10 cellular contexts compared by ENCODE assay signal in the genomic region with DNA sequence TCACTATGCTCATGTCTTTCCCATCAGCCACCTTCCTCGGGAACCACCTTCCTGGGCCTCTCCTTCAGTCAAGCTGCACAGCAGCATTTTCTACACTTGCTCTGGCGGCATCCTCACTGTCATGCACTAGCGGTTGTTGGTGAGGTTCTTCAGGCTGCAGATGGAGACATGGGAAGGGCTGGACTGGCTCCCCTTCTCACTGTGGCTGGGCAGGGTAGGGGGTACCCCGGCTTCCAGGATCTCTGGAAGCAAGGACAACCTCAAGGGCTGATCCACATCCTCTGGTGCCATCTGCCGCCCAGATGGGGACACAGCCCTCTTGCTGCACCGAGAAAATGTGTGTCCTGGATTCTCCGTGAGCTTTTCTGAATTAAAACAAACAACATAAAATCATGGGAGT. TPM values are rescaled to one million over a fixed set of nuclear protein-coding genes. Genes with fewer than 3 reads are reported as not detected.
DNase-seq lines count a peak whose midpoint lies in the region; ATAC-seq and TF ChIP-seq lines count a peak whose summit lies in the region.
"Had no signal": no experiment of that assay in that cellular context is flagged by ENCODE, and none has a peak within 500 bp of the region (broad histone marks: within the 10 kb centered on the region; RNA-seq: fewer than 3 reads in every experiment).

No MANE protein-coding gene starts in this region.

- TF ChIP-seq CTCF in A673 (conservative IDR thresholded peaks at IDR 0.05; ENCODE audit: low read depth, low read length) (peak; percentile 70), HFF-Myc (IDR thresholded peaks at IDR 0.05; ENCODE audit: low read depth, low read length, missing control alignments) (peak; percentile 60), coronary artery (IDR thresholded peaks at IDR 0.05) (no peak)

- no peak overlapping the region for H3K4me3 Mint-ChIP-seq in activated naive CD4-positive, alpha-beta T cell treated with anti-CD3 and anti-CD28 coated beads for 36 hours

- H3K27ac ChIP-seq in A673 (ENCODE audit: low read depth, low read length, poor library complexity, severe bottlenecking) (no peak overlapping the region), coronary artery (no peak overlapping the region)
- H3K27ac ChIP-seq: SK-N-MC had no signal

- no peaks in the 10 kb centered on the region for H3K36me3 ChIP-seq in A673 (ENCODE audit: insufficient read depth, low read length, poor library complexity, severe bottlenecking)

- H3K36me3 Mint-ChIP-seq in activated naive CD4-positive, alpha-beta T cell treated with anti-CD3 and anti-CD28 coated beads for 36 hours (ENCODE audit: low read depth): no peaks in the 10 kb centered on the region

- H3K9me3 ChIP-seq in A673 (ENCODE audit: low read depth, low read length, poor library complexity, severe bottlenecking): no peaks in the 10 kb centered on the region

- POLR2A ChIA-PET in A673 (lab: Charles Lee; ENCODE audit: low non-redundant PET): no interaction called here

- H3K27me3 Mint-ChIP-seq in activated naive CD4-positive, alpha-beta T cell treated with anti-CD3 and anti-CD28 coated beads for 36 hours (ENCODE audit: low read depth): peaks cover 2% of the 10 kb centered on the region

- intact Hi-C loops in A673 (cut with micrococcal nuclease; ENCODE audit: unreplicated experiment): loop anchor here (1.0 kb wide), 1 partner anchor 87 kb away; no protein-coding TSS in a partner anchor
- intact Hi-C loops in activated naive CD4-positive, alpha-beta T cell treated with anti-CD3 and anti-CD28 coated beads for 36 hours (cut with micrococcal nuclease): no loop called here

- H3K9me3 Mint-ChIP-seq in activated naive CD4-positive, alpha-beta T cell treated with anti-CD3 and anti-CD28 coated beads for 36 hours: no peaks in the 10 kb centered on the region

- no peaks in the 10 kb centered on the region for H3K4me1 ChIP-seq in A673 (ENCODE audit: insufficient read depth, low read length, poor library complexity, severe bottlenecking)

- CTCF ChIA-PET in A673 (lab: Charles Lee): no interaction called here
- CTCF ChIA-PET in activated naive CD4-positive, alpha-beta T cell treated with anti-CD3 and anti-CD28 coated beads for 36 hours (lab: Charles Lee): no interaction called here

- no TSS peak for BruUV-seq in A673 (replicated peaks; lab: Mats Ljungman, UMichigan)

- in situ Hi-C loops in T47D (cut with HindIII; ENCODE audit: low pct_unique_long_range_greater_than_20kb, low sequenced_read_pairs): no loop called here

- no peaks in the 10 kb centered on the region for H3K27me3 ChIP-seq in A673 (replicated peaks; ENCODE audit: insufficient read depth, low read depth, low read length, poor library complexity)

- no peak overlapping the region for H3K4me3 ChIP-seq in A673 (ENCODE audit: low read depth, low read length, poor library complexity, severe bottlenecking)
- no peak overlapping the region for H3K4me3 ChIP-seq in HFF-Myc (replicated peaks; ENCODE audit: low read depth, low read length)
- H3K4me3 ChIP-seq in coronary artery: no peak overlapping the region
- H3K4me3 ChIP-seq: SK-N-MC had no signal

- H3K27ac Mint-ChIP-seq in activated naive CD4-positive, alpha-beta T cell treated with anti-CD3 and anti-CD28 coated beads for 36 hours: no peak overlapping the region

- DNase-seq in A673 (ENCODE audit: low spot score) (peak; percentile 59), HFF-Myc (ENCODE audit: extremely low read depth, low read depth) (no peak), T47D (ENCODE audit: low read depth in 1 of 2, low spot score in 1 of 2) (peak; percentile 48 to 61), kidney tubule cell (ENCODE audit: low spot score) (peak; percentile 28), coronary artery (ENCODE audit: low spot score) (no peak)
- no peak for DNase-seq in activated naive CD4-positive, alpha-beta T cell treated with anti-CD3 and anti-CD28 coated beads for 36 hours
- DNase-seq: DND-41 had no signal

- H3K4me1 Mint-ChIP-seq in activated naive CD4-positive, alpha-beta T cell treated with anti-CD3 and anti-CD28 coated beads for 36 hours (ENCODE audit: low read depth): no peaks in the 10 kb centered on the region

- no peak for ATAC-seq in GM18520 (IDR thresholded peaks at IDR 0.05; ENCODE audit: unreplicated experiment)
- ATAC-seq in HG03378 (IDR thresholded peaks at IDR 0.05; ENCODE audit: unreplicated experiment): no peak

RNA-seq across cellular contexts. Expression of a gene that starts 46.9 kb away (rescaled TPM):
- total RNA-seq in A673 (2021): 21.8 and 22.1 TPM in 2 replicates
- total RNA-seq in activated naive CD4-positive, alpha-beta T cell treated with anti-CD3 and anti-CD28 coated beads for 36 hours: 1 to 10 TPM; 1.7 to 1.8 TPM

RNA-seq across cellular contexts. Expression of a gene that starts 53.6 kb away (rescaled TPM):
- 78.8 and 85.7 TPM in 2 replicates for total RNA-seq in A673 (2021)
- not detected for total RNA-seq in activated naive CD4-positive, alpha-beta T cell treated with anti-CD3 and anti-CD28 coated beads for 36 hours

Comparison
In these comparisons a context has a peak if more than half of its experiments do, and no peak if none do; other contexts are left out.
1. DNase-seq: peak in A673 (single experiment), T47D (2 of 2) and kidney tubule cell (single experiment); none in HFF-Myc (single experiment), coronary artery (single experiment) and activated naive CD4-positive, alpha-beta T cell treated with anti-CD3 and anti-CD28 coated beads for 36 hours (single experiment).
2. RNA of a gene that starts 53.6 kb away (total RNA-seq): 78.8 to 85.7 TPM in A673; not detected in activated naive CD4-positive, alpha-beta T cell treated with anti-CD3 and anti-CD28 coated beads for 36 hours; every median in the first group is over 10 times any median in the second.